ENCODE assay signal across 18 cellular contexts in the genomic region with DNA sequence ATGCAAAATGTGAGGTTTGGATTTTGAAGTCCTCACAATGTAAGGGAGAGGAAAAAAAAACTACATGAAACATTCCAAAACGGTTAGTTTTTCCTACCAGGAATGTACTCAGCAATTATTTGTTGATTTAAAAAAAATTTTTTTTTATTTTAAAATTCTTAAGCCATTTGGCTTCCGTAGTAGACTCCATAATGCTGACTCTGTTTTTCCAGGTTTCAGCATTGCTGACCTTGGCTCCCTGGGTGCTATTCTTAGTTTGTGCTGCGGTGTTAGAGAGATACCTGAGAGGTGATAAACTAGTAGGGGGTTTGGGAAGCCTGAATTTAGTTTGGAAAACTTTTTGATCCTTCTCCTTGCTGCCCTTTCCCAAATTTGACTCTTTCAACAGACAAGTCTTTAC.
"Had no signal": no experiment of that assay in that cellular context is flagged by ENCODE, and none has a peak within 500 bp of the region (broad histone marks: within the 10 kb centered on the region; RNA-seq: fewer than 3 reads in every experiment).

No MANE protein-coding gene starts in this region.

- H3K4me3 ChIP-seq: breast epithelium, psoas muscle, sigmoid colon, transverse colon had no signal

- ATAC-seq: activated CD4-positive, CD25-positive, alpha-beta regulatory T cell treated with anti-CD3 and anti-CD28 coated beads, Interleukin-2, amount 50 U/mL, for 24 hours; psoas muscle had no signal

- H3K9me3 Mint-ChIP-seq: activated naive CD8-positive, alpha-beta T cell treated with anti-CD3 and anti-CD28 coated beads, Interleukin-2, amount 10 ng/mL, durations not matched to agents 7 days and 5 days; nephron had no signal

- H3K27me3 ChIP-seq: breast epithelium, sigmoid colon, transverse colon had no signal

- H3K4me1 ChIP-seq: breast epithelium, psoas muscle, sigmoid colon had no signal

- H3K4me1 Mint-ChIP-seq: nephron had no signal

- H3K27ac Mint-ChIP-seq: activated naive CD8-positive, alpha-beta T cell treated with anti-CD3 and anti-CD28 coated beads, Interleukin-2, amount 10 ng/mL, durations not matched to agents 7 days and 5 days; nephron had no signal

- H3K4me3 Mint-ChIP-seq: activated naive CD8-positive, alpha-beta T cell treated with anti-CD3 and anti-CD28 coated beads, Interleukin-2, amount 10 ng/mL, durations not matched to agents 7 days and 5 days; nephron had no signal

- DNase-seq: activated CD4-positive, alpha-beta T cell treated with anti-CD3 and anti-CD28 coated beads, Interleukin-2, amount 50 U/mL, for 1 hour; activated CD8-positive, alpha-beta memory T cell treated with anti-CD3 and anti-CD28 coated beads for 24 hours; activated naive CD8-positive, alpha-beta T cell treated with anti-CD3 and anti-CD28 coated beads, Interleukin-2, amount 10 ng/mL, durations not matched to agents 7 days and 5 days; anterior cingulate cortex; erythroblast; hypothalamus; kidney glomerular epithelial cell; occipital lobe; psoas muscle; sigmoid colon; stimulated activated CD4-positive, alpha-beta T cell treated with anti-CD3 and anti-CD28 coated beads, Interleukin-2, amount 100 ng/mL, for 48 hours; stimulated activated naive CD4-positive, alpha-beta T cell; T-helper 1 cell; T1000; transverse colon had no signal

- H3K27me3 Mint-ChIP-seq: activated naive CD8-positive, alpha-beta T cell treated with anti-CD3 and anti-CD28 coated beads, Interleukin-2, amount 10 ng/mL, durations not matched to agents 7 days and 5 days had no signal

- H3K27ac ChIP-seq: breast epithelium, psoas muscle, sigmoid colon, transverse colon had no signal

- H3K9me3 ChIP-seq: breast epithelium, psoas muscle, sigmoid colon, transverse colon had no signal
